In genomic region chr10:96743988-96744585, GRCh38 we compare ENCODE assay signal across 9 cellular contexts. TPM values are rescaled to one million over a fixed set of nuclear protein-coding genes. Genes with fewer than 3 reads are reported as not detected.
DNase-seq lines count a peak whose midpoint lies in the region; ATAC-seq and TF ChIP-seq lines count a peak whose summit lies in the region.
"Had no signal": no experiment of that assay in that cellular context is flagged by ENCODE, and none has a peak within 500 bp of the region (broad histone marks: within the 10 kb centered on the region; RNA-seq: fewer than 3 reads in every experiment).

No MANE protein-coding gene starts in this region.

- ATAC-seq in activated naive CD8-positive, alpha-beta T cell treated with anti-CD3 and anti-CD28 coated beads, Interleukin-2, amount 50 U/mL, for 24 hours, result no peak
- no peak for ATAC-seq in GM18870 (IDR thresholded peaks at IDR 0.05; ENCODE audit: unreplicated experiment)
- no peak for ATAC-seq in GM19395 (IDR thresholded peaks at IDR 0.05; ENCODE audit: unreplicated experiment)
- ATAC-seq in HG03432 (IDR thresholded peaks at IDR 0.05; ENCODE audit: unreplicated experiment), result no peak

- peaks cover 8% of the 10 kb centered on the region for H3K4me1 Mint-ChIP-seq in Caco-2 (ENCODE audit: low read depth, unreplicated experiment)
- no peaks in the 10 kb centered on the region for H3K4me1 Mint-ChIP-seq in HFFc6 (ENCODE audit: low read depth)
- H3K4me1 Mint-ChIP-seq in activated naive CD8-positive, alpha-beta T cell treated with anti-CD3 and anti-CD28 coated beads, Interleukin-2, amount 50 U/mL, for 24 hours, result peaks cover 32% of the 10 kb centered on the region

- POLR2A ChIA-PET in Caco-2 (lab: Charles Lee), result no interaction called here

- no peaks in the 10 kb centered on the region for H3K4me1 ChIP-seq in Caco-2

- TF ChIP-seq CTCF in Caco-2 (IDR thresholded peaks at IDR 0.05; ENCODE audit: insufficient read depth in 1 of 2, low read depth in 1 of 2, low read length in 1 of 2, severe bottlenecking in 1 of 2, unreplicated experiment in 1 of 2), result peak; percentile 33 to 61
- peak; percentile 61 for TF ChIP-seq CTCF in HFFc6 (IDR thresholded peaks at IDR 0.05)

- H3K27me3 ChIP-seq in Caco-2 (replicated peaks; ENCODE audit: control insufficient read depth, insufficient read depth, low read length), result no peaks in the 10 kb centered on the region

- H3K27me3 Mint-ChIP-seq in Caco-2 (ENCODE audit: insufficient read depth, unreplicated experiment) (no peaks in the 10 kb centered on the region), HFFc6 (ENCODE audit: insufficient read depth) (peaks cover 10% of the 10 kb centered on the region)
- peaks cover 4% of the 10 kb centered on the region for H3K27me3 Mint-ChIP-seq in activated naive CD8-positive, alpha-beta T cell treated with anti-CD3 and anti-CD28 coated beads, Interleukin-2, amount 50 U/mL, for 24 hours

- H3K36me3 ChIP-seq in Caco-2 (ENCODE audit: control insufficient read depth, insufficient read depth, low read length), result no peaks in the 10 kb centered on the region

- CTCF ChIA-PET in Caco-2 (lab: Charles Lee), result interaction anchor here (0.6 to 2.2 kb wide), 2 partner anchors 73 to 104 kb away, joined by 3 to 22 read pairs; no protein-coding TSS in a partner anchor

- no TSS peak for BruUV-seq in Caco-2 (replicated peaks; lab: Mats Ljungman, UMichigan)

- no peak overlapping the region for H3K4me3 ChIP-seq in Caco-2 (ENCODE audit: low read depth, low read length)

- intact Hi-C loops in Caco-2 (cut with micrococcal nuclease; ENCODE audit: unreplicated experiment), result loop anchor here (1.0 kb wide), 1 partner anchor 103 kb away; no protein-coding TSS in a partner anchor

- H3K27ac Mint-ChIP-seq in Caco-2 (ENCODE audit: unreplicated experiment) (no peak overlapping the region), HFFc6 (no peak overlapping the region)
- H3K27ac Mint-ChIP-seq in activated naive CD8-positive, alpha-beta T cell treated with anti-CD3 and anti-CD28 coated beads, Interleukin-2, amount 50 U/mL, for 24 hours, result peak overlapping the region; percentile 55
- H3K27ac Mint-ChIP-seq: activated naive CD8-positive, alpha-beta T cell had no signal

- H3K9me3 Mint-ChIP-seq in Caco-2 (ENCODE audit: unreplicated experiment), result no peaks in the 10 kb centered on the region
- H3K9me3 Mint-ChIP-seq in HFFc6, result no peaks in the 10 kb centered on the region
- no peaks in the 10 kb centered on the region for H3K9me3 Mint-ChIP-seq in activated naive CD8-positive, alpha-beta T cell treated with anti-CD3 and anti-CD28 coated beads, Interleukin-2, amount 50 U/mL, for 24 hours

- H3K4me3 Mint-ChIP-seq in Caco-2 (ENCODE audit: unreplicated experiment), result no peak overlapping the region
- H3K4me3 Mint-ChIP-seq in HFFc6, result no peak overlapping the region
- no peak overlapping the region for H3K4me3 Mint-ChIP-seq in activated naive CD8-positive, alpha-beta T cell treated with anti-CD3 and anti-CD28 coated beads, Interleukin-2, amount 50 U/mL, for 24 hours
- H3K4me3 Mint-ChIP-seq: activated naive CD8-positive, alpha-beta T cell had no signal

- no peaks in the 10 kb centered on the region for H3K36me3 Mint-ChIP-seq in Caco-2 (ENCODE audit: insufficient read depth, unreplicated experiment)
- H3K36me3 Mint-ChIP-seq in HFFc6 (ENCODE audit: low read depth), result no peaks in the 10 kb centered on the region
- H3K36me3 Mint-ChIP-seq in activated naive CD8-positive, alpha-beta T cell treated with anti-CD3 and anti-CD28 coated beads, Interleukin-2, amount 50 U/mL, for 24 hours (ENCODE audit: low read depth), result no peaks in the 10 kb centered on the region
- H3K36me3 Mint-ChIP-seq: activated naive CD8-positive, alpha-beta T cell had no signal

- peak in 1 of 2 experiments; percentile 28 for DNase-seq in Caco-2
- no peak for DNase-seq in HFFc6
- DNase-seq in activated naive CD8-positive, alpha-beta T cell treated with anti-CD3 and anti-CD28 coated beads, Interleukin-2, amount 50 U/mL, for 24 hours, result no peak
- DNase-seq in medulla oblongata (ENCODE audit: extremely low spot score), result peak; percentile 60
- DNase-seq in NCI-H187 treated with DMSO at 0.1 percent for 48 hours (lab: John Stamatoyannopoulos, UW), result no peak

- no peaks in the 10 kb centered on the region for H3K9me3 ChIP-seq in Caco-2

RNA-seq across cellular contexts. Expression of gene PIK3AP1, which starts 23.8 kb away (rescaled TPM):
- total RNA-seq in Caco-2 (2022), result 1.6 and 2.4 TPM in 2 replicates
- total RNA-seq in HFFc6 (2021; fragmentation: NEBNext Ultra II Directional; extraction: Animal tissue kit (Norgen Biotek cat#: 25700)), result under 1 TPM in 3 of 6 experiments, not detected in 3; 0.05 TPM
